ENCODE assay signal across 26 cellular contexts in the genomic region with DNA sequence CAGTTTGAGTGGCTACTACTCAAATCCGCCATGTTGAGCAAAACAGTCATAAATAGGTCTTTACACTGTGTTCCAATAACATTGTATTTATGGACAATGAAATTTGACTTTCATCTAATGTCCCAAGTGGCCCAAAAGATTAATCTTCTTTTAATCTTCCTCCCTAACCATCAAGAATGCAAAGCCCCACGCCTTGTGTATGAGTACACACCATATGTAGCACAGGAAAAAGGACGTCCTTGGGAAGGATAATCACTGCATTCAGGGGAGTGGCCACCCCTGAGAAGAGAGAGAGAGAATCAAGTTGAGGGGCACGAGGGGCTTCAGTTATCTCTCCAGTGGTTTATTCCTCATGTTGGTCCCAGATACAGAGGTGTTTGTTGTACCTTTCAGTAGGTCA. TPM values are rescaled to one million over a fixed set of nuclear protein-coding genes. Genes with fewer than 3 reads are reported as not detected.
DNase-seq lines count a peak whose midpoint lies in the region; ATAC-seq and TF ChIP-seq lines count a peak whose summit lies in the region.
"Had no signal": no experiment of that assay in that cellular context is flagged by ENCODE, and none has a peak within 500 bp of the region (broad histone marks: within the 10 kb centered on the region; RNA-seq: fewer than 3 reads in every experiment).

No MANE protein-coding gene starts in this region.

- H2AFZ ChIP-seq in Loucy (ENCODE audit: low read length): 0 out of 2 replicates have a peak overlapping the region, but pooled peaks have one; percentile 32

- H3K27me3 Mint-ChIP-seq in endothelial cell (ENCODE audit: unreplicated experiment): no peaks in the 10 kb centered on the region
- H3K27me3 Mint-ChIP-seq: CD4-positive, alpha-beta T cell had no signal

- H3K9me3 ChIP-seq in Loucy (ENCODE audit: insufficient read depth, low read depth, low read length) (no peaks in the 10 kb centered on the region), WERI-Rb-1 (ENCODE audit: severe bottlenecking) (no peaks in the 10 kb centered on the region)

- no peaks in the 10 kb centered on the region for H3F3A ChIP-seq in Loucy (ENCODE audit: low read depth)

- H3K36me3 ChIP-seq in Loucy (ENCODE audit: insufficient read depth, low read length) (no peaks in the 10 kb centered on the region), WERI-Rb-1 (no peaks in the 10 kb centered on the region)

- H3K4me2 ChIP-seq in Loucy (ENCODE audit: low read depth, low read length, poor library complexity, severe bottlenecking): no peak overlapping the region
- H3K4me2 ChIP-seq: BLaER1 treated with 17β-estradiol and CSF1 and Interleukin-3, amounts not matched to agents 10 nM and 100 nM had no signal

- H3K4me1 Mint-ChIP-seq in endothelial cell (ENCODE audit: unreplicated experiment): peaks cover 14% of the 10 kb centered on the region

- no peaks in the 10 kb centered on the region for H3K79me2 ChIP-seq in Loucy (ENCODE audit: insufficient read depth, low read length)

- H3K9me2 ChIP-seq in Loucy (replicated peaks; ENCODE audit: low read depth, low read length): no peaks in the 10 kb centered on the region

- H3K27ac Mint-ChIP-seq in endothelial cell (ENCODE audit: unreplicated experiment): peak overlapping the region; percentile 76
- H3K27ac Mint-ChIP-seq: CD4-positive, alpha-beta T cell had no signal

- no peaks in the 10 kb centered on the region for H4K20me1 ChIP-seq in Loucy (ENCODE audit: insufficient read depth, low read length, poor library complexity, severe bottlenecking)

- H3K4me3 Mint-ChIP-seq in endothelial cell (ENCODE audit: unreplicated experiment): no peak overlapping the region
- H3K4me3 Mint-ChIP-seq: CD4-positive, alpha-beta T cell had no signal

- TF ChIP-seq CTCF in Loucy (conservative IDR thresholded peaks at IDR 0.05; ENCODE audit: low read length) (no peak), WERI-Rb-1 (IDR thresholded peaks at IDR 0.05; ENCODE audit: low read depth, low read length) (no peak), endothelial cell (IDR thresholded peaks at IDR 0.05; ENCODE audit: unreplicated experiment) (no peak)

- H3K9ac ChIP-seq in Loucy (ENCODE audit: low read depth, low read length, poor library complexity, severe bottlenecking): no peak overlapping the region
- H3K9ac ChIP-seq: BLaER1 treated with 17β-estradiol and CSF1 and Interleukin-3, amounts not matched to agents 10 nM and 100 nM had no signal

- no peaks in the 10 kb centered on the region for H3K36me3 Mint-ChIP-seq in endothelial cell (ENCODE audit: low read depth, unreplicated experiment)

- H3K9me3 Mint-ChIP-seq in endothelial cell (ENCODE audit: unreplicated experiment): no peaks in the 10 kb centered on the region

- no peak overlapping the region for H3K4me3 ChIP-seq in Loucy (ENCODE audit: low read length, poor library complexity, severe bottlenecking)
- no peak overlapping the region for H3K4me3 ChIP-seq in WERI-Rb-1 (ENCODE audit: low read depth, low read length)
- H3K4me3 ChIP-seq: BLaER1 treated with 17β-estradiol and CSF1 and Interleukin-3, amounts not matched to agents 10 nM and 100 nM; GM12878 had no signal

- H3K27me3 ChIP-seq in Loucy (ENCODE audit: insufficient read depth, low read length, poor library complexity, severe bottlenecking) (no peaks in the 10 kb centered on the region), WERI-Rb-1 (ENCODE audit: insufficient read depth, low read depth, severe bottlenecking) (no peaks in the 10 kb centered on the region)
- H3K27me3 ChIP-seq: BLaER1 treated with 17β-estradiol and CSF1 and Interleukin-3, amounts not matched to agents 10 nM and 100 nM had no signal

- peak; percentile 1 for DNase-seq in AG08395 (ENCODE audit: low spot score)
- peak; percentile 56 for DNase-seq in WERI-Rb-1
- DNase-seq in endothelial cell (ENCODE audit: low spot score): no peak
- no peak for DNase-seq in stimulated activated CD4-positive, alpha-beta T cell treated with anti-CD3 and anti-CD28 coated beads, Interleukin-2, amount 100 ng/mL, for 24 hours
- DNase-seq in DMS79 (lab: John Stamatoyannopoulos, UW): no peak
- DNase-seq in islet precursor cell: no peak
- DNase-seq: 8988T; AML-193; CD4-positive, alpha-beta T cell; EL; GDM1; NCI-H1092; NCI-H1417 treated with DMSO at 0.1 percent for 48 hours; NCI-H1694 treated with DMSO at 0.1 percent for 48 hours; NCI-H2171 treated with DMSO at 0.1 percent for 48 hours; NCI-H345; NCI-H510A treated with DMSO at 0.1 percent for 48 hours; NCI-H774; SHP77 had no signal

- ATAC-seq in HG03045 (IDR thresholded peaks at IDR 0.05; ENCODE audit: unreplicated experiment): no peak
- ATAC-seq: GM12878, HCT116 had no signal

- no peaks in the 10 kb centered on the region for H3K4me1 ChIP-seq in Loucy (ENCODE audit: insufficient read depth, low read length, poor library complexity, severe bottlenecking)

- peak overlapping the region; percentile 75 for H3K27ac ChIP-seq in WERI-Rb-1
- H3K27ac ChIP-seq: BLaER1 treated with 17β-estradiol and CSF1 and Interleukin-3, amounts not matched to agents 10 nM and 100 nM; HL-60; RWPE1 had no signal

RNA-seq across cellular contexts. Expression of a gene that starts 33.1 kb away (rescaled TPM):
- 4.6 TPM for total RNA-seq in endothelial cell (ENCODE audit: unreplicated experiment)

Comparison
In these comparisons a context has a peak if more than half of its experiments do, and no peak if none do; other contexts are left out.
1. DNase-seq: peak in AG08395 (single experiment) and WERI-Rb-1 (single experiment); none in endothelial cell (single experiment), stimulated activated CD4-positive, alpha-beta T cell treated with anti-CD3 and anti-CD28 coated beads, Interleukin-2, amount 100 ng/mL, for 24 hours (0 of 2), DMS79 (single experiment) and islet precursor cell (single experiment).